ENCODE assay signal across 18 cellular contexts in genomic region chr21:46431884-46432488, GRCh38. TPM values are rescaled to one million over a fixed set of nuclear protein-coding genes. Genes with fewer than 3 reads are reported as not detected.
DNase-seq lines count a peak whose midpoint lies in the region; ATAC-seq and TF ChIP-seq lines count a peak whose summit lies in the region.
"Had no signal": no experiment of that assay in that cellular context is flagged by ENCODE, and none has a peak within 500 bp of the region (broad histone marks: within the 10 kb centered on the region; RNA-seq: fewer than 3 reads in every experiment).

No MANE protein-coding gene starts in this region.

- no peak overlapping the region for H3K27ac ChIP-seq in CD8-positive, alpha-beta memory T cell (ENCODE audit: low read depth, low read length)
- H3K27ac ChIP-seq in cingulate gyrus (ENCODE audit: low read depth, low read length) (peak overlapping the region; percentile 12), neutrophil (peak overlapping the region; percentile 1), brain microvascular endothelial cell (no peak overlapping the region)
- H3K27ac ChIP-seq in CD4-positive, alpha-beta T cell (ENCODE audit: low read depth, low read length), result no peak overlapping the region
- H3K27ac ChIP-seq: BLaER1 treated with 17β-estradiol and CSF1 and Interleukin-3, amounts not matched to agents 10 nM and 100 nM; hepatocyte; prostate gland had no signal

- H3K27me3 ChIP-seq in CD8-positive, alpha-beta memory T cell (ENCODE audit: insufficient read depth, low read length, poor library complexity, severe bottlenecking), result no peaks in the 10 kb centered on the region
- no peaks in the 10 kb centered on the region for H3K27me3 ChIP-seq in neutrophil
- no peaks in the 10 kb centered on the region for H3K27me3 ChIP-seq in CD4-positive, alpha-beta T cell (ENCODE audit: control insufficient read depth, insufficient read depth, low read length)
- H3K27me3 ChIP-seq in brain microvascular endothelial cell (replicated peaks), result no peaks in the 10 kb centered on the region
- H3K27me3 ChIP-seq in MG63, result no peaks in the 10 kb centered on the region
- H3K27me3 ChIP-seq: BLaER1 treated with 17β-estradiol and CSF1 and Interleukin-3, amounts not matched to agents 10 nM and 100 nM; hepatocyte had no signal

- intact Hi-C loops in CD4-positive, alpha-beta T cell (cut with DNase I, micrococcal nuclease), result no loop called here

- no peaks in the 10 kb centered on the region for H3K4me1 ChIP-seq in CD8-positive, alpha-beta memory T cell (ENCODE audit: insufficient read depth, low read length)
- H3K4me1 ChIP-seq in neutrophil (ENCODE audit: control insufficient read depth in 1 of 2, insufficient read depth in 1 of 2, low read depth in 1 of 2, low read length in 1 of 2), result peaks cover 0 to 5% of the 10 kb centered on the region in 2 experiments
- H3K4me1 ChIP-seq: HAP-1, prostate gland had no signal

- no peak overlapping the region for H3K4me3 ChIP-seq in CD8-positive, alpha-beta memory T cell (ENCODE audit: low read length)
- H3K4me3 ChIP-seq in neutrophil (ENCODE audit: low read depth in 1 of 2, low read length in 1 of 2) (no peak overlapping the region), brain microvascular endothelial cell (ENCODE audit: low read depth, low read length) (no peak overlapping the region), MG63 (no peak overlapping the region)
- H3K4me3 ChIP-seq: BLaER1 treated with 17β-estradiol and CSF1 and Interleukin-3, amounts not matched to agents 10 nM and 100 nM; HAP-1; hepatocyte; prostate gland had no signal

- peak in 4 of 5 donors; percentile 10 to 62 (median 48) for DNase-seq in CD8-positive, alpha-beta memory T cell
- DNase-seq in NOMO-1 treated with dmso at 0.1 percent for 144 hours (lab: John Stamatoyannopoulos, UW; ENCODE audit: unreplicated experiment), result peak; percentile 46
- DNase-seq in CD4-positive, alpha-beta T cell, result no peak
- no peak for DNase-seq in NCI-H345 (lab: John Stamatoyannopoulos, UW)
- DNase-seq in brain microvascular endothelial cell, result no peak
- DNase-seq in MG63, result no peak
- DNase-seq: activated effector memory CD4-positive, alpha-beta T cell treated with Interleukin-2 at 50 U/mL for 16 hours; GF-D8; stimulated activated CD4-positive, alpha-beta T cell treated with anti-CD3 and anti-CD28 coated beads, Interleukin-4, amount 100 ng/mL, for 4 hours; stimulated activated naive CD4-positive, alpha-beta T cell treated with Interleukin-2 at 50 U/mL for 16 hours had no signal

- H3K36me3 Mint-ChIP-seq in CD8-positive, alpha-beta memory T cell, result peaks cover 0 to 78% (median 13%) of the 10 kb centered on the region in 3 donors
- peaks cover 45% of the 10 kb centered on the region for H3K36me3 Mint-ChIP-seq in CD4-positive, alpha-beta T cell (ENCODE audit: low read depth)

- in situ Hi-C loops in brain microvascular endothelial cell (cut with HindIII; ENCODE audit: low pct_ligation_motif_present, low sequenced_read_pairs), result no loop called here

- peaks cover 8% of the 10 kb centered on the region for H3K36me3 ChIP-seq in CD8-positive, alpha-beta memory T cell (ENCODE audit: insufficient read depth, low read length)
- H3K36me3 ChIP-seq in neutrophil, result peaks cover 73% of the 10 kb centered on the region
- H3K36me3 ChIP-seq in brain microvascular endothelial cell (replicated peaks), result peaks cover 46% of the 10 kb centered on the region
- peaks cover 83% of the 10 kb centered on the region for H3K36me3 ChIP-seq in MG63

- H3K27me3 Mint-ChIP-seq in CD8-positive, alpha-beta memory T cell, result peaks cover 0 to 3% of the 10 kb centered on the region in 2 donors
- H3K27me3 Mint-ChIP-seq in CD4-positive, alpha-beta T cell, result no peaks in the 10 kb centered on the region

- no peaks in the 10 kb centered on the region for H3K9me3 Mint-ChIP-seq in CD8-positive, alpha-beta memory T cell
- H3K9me3 Mint-ChIP-seq in CD4-positive, alpha-beta T cell, result no peaks in the 10 kb centered on the region

- peak overlapping the region in 6 of 7 donors; percentile 1 to 82 (median 54) for H3K4me3 Mint-ChIP-seq in CD8-positive, alpha-beta memory T cell
- H3K4me3 Mint-ChIP-seq in CD4-positive, alpha-beta T cell, result no peak overlapping the region

- H3K4me1 Mint-ChIP-seq in CD8-positive, alpha-beta memory T cell, result peaks cover 11 to 25% (median 18%) of the 10 kb centered on the region in 3 donors
- no peaks in the 10 kb centered on the region for H3K4me1 Mint-ChIP-seq in CD4-positive, alpha-beta T cell (ENCODE audit: low read depth)

- H3K9me3 ChIP-seq in CD8-positive, alpha-beta memory T cell (ENCODE audit: low read length), result no peaks in the 10 kb centered on the region
- H3K9me3 ChIP-seq in neutrophil (no peaks in the 10 kb centered on the region), MG63 (no peaks in the 10 kb centered on the region)
- no peaks in the 10 kb centered on the region for H3K9me3 ChIP-seq in CD4-positive, alpha-beta T cell (ENCODE audit: control insufficient read depth, low read length)
- H3K9me3 ChIP-seq: BLaER1 treated with 17β-estradiol and CSF1 and Interleukin-3, amounts not matched to agents 10 nM and 100 nM; HAP-1; prostate gland had no signal

- peak overlapping the region; percentile 39 to 91 (median 76) for H3K27ac Mint-ChIP-seq in CD8-positive, alpha-beta memory T cell
- no peak overlapping the region for H3K27ac Mint-ChIP-seq in CD4-positive, alpha-beta T cell

- POLR2A ChIA-PET in CD8-positive, alpha-beta memory T cell (lab: Charles Lee), result interaction anchor here (0.7 to 1.4 kb wide), 2 partner anchors 8 to 109 kb away, joined by 3 to 4 read pairs; partner anchors contain the start of gene C21orf58
- POLR2A ChIA-PET in CD4-positive, alpha-beta T cell (lab: Charles Lee), result no interaction called here

- CTCF ChIA-PET in CD8-positive, alpha-beta memory T cell (lab: Charles Lee), result interaction anchor here (0.6 to 1.7 kb wide), 5 partner anchors 106 to 289 kb away, joined by 3 to 4 read pairs (median 3); a partner anchor contains a TSS
- CTCF ChIA-PET in CD4-positive, alpha-beta T cell (lab: Charles Lee), result no interaction called here

- ATAC-seq in CD4-positive, alpha-beta T cell (ENCODE audit: poor library complexity), result no peak
- ATAC-seq: esophagus mucosa, Panc1 had no signal

- TF ChIP-seq CTCF in neutrophil (IDR thresholded peaks at IDR 0.05), result no peak
- TF ChIP-seq CTCF in CD4-positive, alpha-beta T cell (IDR thresholded peaks at IDR 0.05), result no peak
- TF ChIP-seq CTCF in brain microvascular endothelial cell (IDR thresholded peaks at IDR 0.05; ENCODE audit: low read depth, low read length, missing control alignments), result no peak

RNA-seq across cellular contexts. Expression of gene DIP2A, which starts 26.7 kb away (rescaled TPM):
- total RNA-seq in CD8-positive, alpha-beta memory T cell, result 10 to 100 TPM; 29.7 to 29.9 TPM
- 32.6 TPM for polyA plus RNA-seq in CD8-positive, alpha-beta memory T cell
- total RNA-seq in CD4-positive, alpha-beta T cell, result 10 to 100 TPM; 61.2 to 66.1 TPM
- total RNA-seq in MG63 (2014; rRNA removed; shearing (Covaris generic); ENCODE audit: low replicate concordance), result 15.9 and 32.1 TPM in 2 replicates

Comparison
In these comparisons a context has a peak if more than half of its experiments do, and no peak if none do; other contexts are left out.
1. DNase-seq: peak in CD8-positive, alpha-beta memory T cell (4 of 5) and NOMO-1 treated with dmso at 0.1 percent for 144 hours (single experiment); none in CD4-positive, alpha-beta T cell (0 of 10), NCI-H345 (single experiment), brain microvascular endothelial cell (single experiment) and MG63 (single experiment).
2. H3K27ac ChIP-seq: peak in cingulate gyrus (single experiment) and neutrophil (single experiment); none in CD8-positive, alpha-beta memory T cell (single experiment), CD4-positive, alpha-beta T cell (single experiment) and brain microvascular endothelial cell (single experiment).